In genomic region chr11:73758451-73758850, GRCh38 we compare ENCODE assay signal across 10 cellular contexts. TPM values are rescaled to one million over a fixed set of nuclear protein-coding genes. Genes with fewer than 3 reads are reported as not detected.
DNase-seq lines count a peak whose midpoint lies in the region; ATAC-seq and TF ChIP-seq lines count a peak whose summit lies in the region.
"Had no signal": no experiment of that assay in that cellular context is flagged by ENCODE, and none has a peak within 500 bp of the region (broad histone marks: within the 10 kb centered on the region; RNA-seq: fewer than 3 reads in every experiment).

No MANE protein-coding gene starts in this region.

- no peak overlapping the region for H3K27ac ChIP-seq in left ventricle myocardium inferior (replicated peaks)
- no peak overlapping the region for H3K27ac ChIP-seq in right cardiac atrium (ENCODE audit: low read length)
- H3K27ac ChIP-seq in iPS-18a (ENCODE audit: low read length), result no peak overlapping the region
- no peak overlapping the region for H3K27ac ChIP-seq in prostate gland

- peaks cover 35% of the 10 kb centered on the region for H3K36me3 Mint-ChIP-seq in activated T-helper 17 cell treated with anti-CD3 and anti-CD28 coated beads, Interleukin-2, amount 50 U/mL, for 72 hours (ENCODE audit: low read depth)

- 69% methylated on average over 1 of the region's 1 CpG for WGBS in right cardiac atrium
- 37% methylated on average over 1 of the region's 1 CpG for WGBS in prostate gland

- H3K4me1 ChIP-seq in left ventricle myocardium inferior, result peaks cover 47% of the 10 kb centered on the region
- no peaks in the 10 kb centered on the region for H3K4me1 ChIP-seq in right cardiac atrium (ENCODE audit: control insufficient read depth, insufficient read depth, low read length)
- H3K4me1 ChIP-seq in iPS-18a (ENCODE audit: control insufficient read depth, low read depth, low read length), result peaks cover 20% of the 10 kb centered on the region
- no peaks in the 10 kb centered on the region for H3K4me1 ChIP-seq in prostate gland (replicated peaks)

- H3K4me3 ChIP-seq in left ventricle myocardium inferior (peak overlapping the region; percentile 100), right cardiac atrium (ENCODE audit: low read length) (no peak overlapping the region), iPS-18a (ENCODE audit: low read length) (peak overlapping the region; percentile 93), prostate gland (peak overlapping the region in 1 of 2 donors; percentile 91)

- TF ChIP-seq CTCF in left ventricle myocardium inferior (IDR thresholded peaks at IDR 0.05; ENCODE audit: borderline replicate concordance) (no peak), prostate gland (IDR thresholded peaks at IDR 0.05) (no peak)

- H3K27me3 ChIP-seq in left ventricle myocardium inferior (ENCODE audit: low read depth) (no peaks in the 10 kb centered on the region), right cardiac atrium (ENCODE audit: control insufficient read depth, insufficient read depth) (no peaks in the 10 kb centered on the region), iPS-18a (ENCODE audit: control insufficient read depth, insufficient read depth, low read length) (no peaks in the 10 kb centered on the region), prostate gland (replicated peaks; ENCODE audit: insufficient read depth) (no peaks in the 10 kb centered on the region)
- H3K27me3 ChIP-seq: transverse colon had no signal

- peak overlapping the region; percentile 94 for H3K4me3 Mint-ChIP-seq in activated T-helper 17 cell treated with anti-CD3 and anti-CD28 coated beads, Interleukin-2, amount 50 U/mL, for 72 hours

- DNase-seq in left ventricle myocardium inferior, result no peak
- no peak for DNase-seq in right cardiac atrium
- DNase-seq in prostate gland (ENCODE audit: low spot score), result no peak
- no peak for DNase-seq in NCI-H526 (lab: John Stamatoyannopoulos, UW)
- DNase-seq: DMS53, transverse colon had no signal

- H3K9ac ChIP-seq in iPS-18a (ENCODE audit: low read length), result no peak overlapping the region

- TF ChIP-seq POLR2A in prostate gland (IDR thresholded peaks at IDR 0.05), result no peak

- H3K36me3 ChIP-seq in left ventricle myocardium inferior (no peaks in the 10 kb centered on the region), iPS-18a (ENCODE audit: control insufficient read depth, low read depth, low read length) (no peaks in the 10 kb centered on the region), prostate gland (no peaks in the 10 kb centered on the region)
- H3K36me3 ChIP-seq: transverse colon had no signal

- no peak for ATAC-seq in right cardiac atrium
- no peak for ATAC-seq in activated T-helper 17 cell treated with anti-CD3 and anti-CD28 coated beads, Interleukin-2, amount 50 U/mL, for 72 hours (replicated peaks)
- no peak for ATAC-seq in GM18858 (IDR thresholded peaks at IDR 0.05; ENCODE audit: unreplicated experiment)
- ATAC-seq in HG03039 (IDR thresholded peaks at IDR 0.05; ENCODE audit: unreplicated experiment), result no peak

- H3K9me3 ChIP-seq in left ventricle myocardium inferior (replicated peaks), result no peaks in the 10 kb centered on the region
- no peaks in the 10 kb centered on the region for H3K9me3 ChIP-seq in right cardiac atrium (ENCODE audit: control insufficient read depth, low read length)
- no peaks in the 10 kb centered on the region for H3K9me3 ChIP-seq in iPS-18a (ENCODE audit: control insufficient read depth, low read depth, low read length)
- no peaks in the 10 kb centered on the region for H3K9me3 ChIP-seq in prostate gland
- H3K9me3 ChIP-seq: transverse colon had no signal

- no peaks in the 10 kb centered on the region for H3K9me3 Mint-ChIP-seq in activated T-helper 17 cell treated with anti-CD3 and anti-CD28 coated beads, Interleukin-2, amount 50 U/mL, for 72 hours

- H3K27me3 Mint-ChIP-seq in activated T-helper 17 cell treated with anti-CD3 and anti-CD28 coated beads, Interleukin-2, amount 50 U/mL, for 72 hours, result no peaks in the 10 kb centered on the region

- no peak overlapping the region for H3K27ac Mint-ChIP-seq in activated T-helper 17 cell treated with anti-CD3 and anti-CD28 coated beads, Interleukin-2, amount 50 U/mL, for 72 hours

- intact Hi-C loops in left ventricle myocardium inferior (cut with micrococcal nuclease), result no loop called here
- intact Hi-C loops in right cardiac atrium (cut with DNase I), result no loop called here
- intact Hi-C loops in prostate gland (cut with DNase I), result no loop called here

- peaks cover 27% of the 10 kb centered on the region for H3K4me1 Mint-ChIP-seq in activated T-helper 17 cell treated with anti-CD3 and anti-CD28 coated beads, Interleukin-2, amount 50 U/mL, for 72 hours

RNA-seq across cellular contexts. Expression of gene RAB6A, which starts 2.4 kb away (rescaled TPM):
- 98.3 TPM for total RNA-seq in left ventricle myocardium inferior
- total RNA-seq in right cardiac atrium, result 100 to 1,000 TPM in 3 of 4 donors, 10 to 100 TPM in 1; 98.9 to 140 (median 114) TPM
- 68.2 TPM for polyA plus RNA-seq in right cardiac atrium
- 100 to 1,000 TPM in 1 of 2 donors, 10 to 100 TPM in 1; 78.6 to 113 TPM for total RNA-seq in activated T-helper 17 cell treated with anti-CD3 and anti-CD28 coated beads, Interleukin-2, amount 50 U/mL, for 72 hours
- 100 to 1,000 TPM; 152 to 200 TPM for total RNA-seq in prostate gland

RNA-seq across cellular contexts. Expression of gene MRPL48, which starts 29.2 kb away (rescaled TPM):
- total RNA-seq in left ventricle myocardium inferior (35.6 TPM), right cardiac atrium (10 to 100 TPM; 36.3 to 47.2 (median 37.4) TPM), prostate gland (10 to 100 TPM; 11.1 to 33.0 TPM)
- 53.1 TPM for polyA plus RNA-seq in right cardiac atrium
- total RNA-seq in activated T-helper 17 cell treated with anti-CD3 and anti-CD28 coated beads, Interleukin-2, amount 50 U/mL, for 72 hours, result 10 to 100 TPM; 28.1 to 39.6 TPM
